Comparison of ENCODE assay signal across 1 cellular context in the genomic region with DNA sequence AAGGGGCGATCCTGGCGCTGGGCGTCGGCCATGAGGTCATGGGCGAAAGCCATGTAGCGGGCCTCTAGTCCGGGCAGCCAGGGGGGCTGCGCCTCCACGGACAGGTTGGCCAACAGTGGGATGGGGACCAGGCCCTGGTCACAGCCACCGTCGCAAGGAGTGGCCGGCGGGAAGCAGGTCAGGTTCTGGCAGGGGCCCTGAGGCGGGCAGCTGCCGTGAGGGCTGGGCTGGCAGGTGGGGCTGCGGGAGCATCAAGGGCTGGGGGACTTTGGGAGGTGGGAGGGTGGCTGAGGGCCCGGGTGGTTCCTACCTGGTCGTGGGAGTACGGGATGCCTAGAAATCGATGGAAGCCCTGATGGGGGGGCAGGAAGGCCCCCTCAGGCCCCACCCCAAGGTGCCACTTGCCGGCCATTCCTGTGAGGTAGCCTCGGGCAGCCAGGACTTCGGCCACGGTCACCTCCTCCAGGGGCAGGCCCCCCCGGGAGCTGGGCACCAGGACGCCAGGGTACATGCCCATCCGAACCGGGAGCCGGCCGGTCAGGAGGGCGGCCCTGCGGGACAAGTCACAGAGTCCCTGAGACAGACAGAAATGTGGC.
TF ChIP-seq lines count a peak whose summit lies in the region.

No MANE protein-coding gene starts in this region.

TF ChIP-seq in H1, 55 proteins besides CTCF, POLR2A, EP300 and RAD21:
- TF ChIP-seq SIN3A (conservative IDR thresholded peaks at IDR 0.05 in 1 of 2, IDR thresholded peaks at IDR 0.05 in 1 of 2; ENCODE audit: low read depth in 1 of 2, low read length in 2 of 2), result no peak
- TF ChIP-seq, protein P1, sequence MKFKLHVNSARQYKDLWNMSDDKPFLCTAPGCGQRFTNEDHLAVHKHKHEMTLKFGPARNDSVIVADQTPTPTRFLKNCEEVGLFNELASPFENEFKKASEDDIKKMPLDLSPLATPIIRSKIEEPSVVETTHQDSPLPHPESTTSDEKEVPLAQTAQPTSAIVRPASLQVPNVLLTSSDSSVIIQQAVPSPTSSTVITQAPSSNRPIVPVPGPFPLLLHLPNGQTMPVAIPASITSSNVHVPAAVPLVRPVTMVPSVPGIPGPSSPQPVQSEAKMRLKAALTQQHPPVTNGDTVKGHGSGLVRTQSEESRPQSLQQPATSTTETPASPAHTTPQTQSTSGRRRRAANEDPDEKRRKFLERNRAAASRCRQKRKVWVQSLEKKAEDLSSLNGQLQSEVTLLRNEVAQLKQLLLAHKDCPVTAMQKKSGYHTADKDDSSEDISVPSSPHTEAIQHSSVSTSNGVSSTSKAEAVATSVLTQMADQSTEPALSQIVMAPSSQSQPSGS (IDR thresholded peaks at IDR 0.05; ENCODE audit: low read length), result no peak
- TF ChIP-seq USF2 (IDR thresholded peaks at IDR 0.05; ENCODE audit: low read length), result no peak
- TF ChIP-seq CHD1 (IDR thresholded peaks at IDR 0.05; ENCODE audit: low read depth, low read length), result no peak
- TF ChIP-seq BACH1 (IDR thresholded peaks at IDR 0.05; ENCODE audit: low read length), result no peak
- TF ChIP-seq KDM1A (IDR thresholded peaks at IDR 0.05; ENCODE audit: borderline replicate concordance, low read length), result no peak
- no peak for TF ChIP-seq SRF (IDR thresholded peaks at IDR 0.05; ENCODE audit: low read depth, low read length)
- no peak for TF ChIP-seq SP2 (IDR thresholded peaks at IDR 0.05; ENCODE audit: low read length)
- TF ChIP-seq ASH2L (IDR thresholded peaks at IDR 0.05; ENCODE audit: low read length), result no peak
- TF ChIP-seq TAF7 (optimal IDR thresholded peaks at IDR 0.05; ENCODE audit: borderline replicate concordance, low read depth, low read length), result no peak
- no peak for TF ChIP-seq HDAC2 (IDR thresholded peaks at IDR 0.05; ENCODE audit: borderline replicate concordance in 1 of 2, low read depth in 2 of 2, low read length in 2 of 2)
